16 cellular contexts compared by ENCODE assay signal in genomic region chr2:1569879-1570450, GRCh38.
"Had no signal": no experiment of that assay in that cellular context is flagged by ENCODE, and none has a peak within 500 bp of the region (broad histone marks: within the 10 kb centered on the region; RNA-seq: fewer than 3 reads in every experiment).

No MANE protein-coding gene starts in this region.

- H3K4me3 Mint-ChIP-seq: central memory CD8-positive, alpha-beta T cell; effector memory CD8-positive, alpha-beta T cell; naive thymus-derived CD8-positive, alpha-beta T cell; stimulated activated naive B cell treated with anti-CD40 and anti-IgM and Interleukin-4, amounts not matched to agents 10 μg/mL and 1 μg/mL and 100 μg/mL, for 72 hours; type B pancreatic cell had no signal

- H3K4me1 Mint-ChIP-seq: central memory CD8-positive, alpha-beta T cell had no signal

- H3K4me1 ChIP-seq: thyroid gland had no signal

- H3K27me3 Mint-ChIP-seq: central memory CD8-positive, alpha-beta T cell had no signal

- H3K9me3 ChIP-seq: heart left ventricle, mucosa of descending colon, ovary, right atrium auricular region, thyroid gland had no signal

- ATAC-seq: effector memory CD8-positive, alpha-beta T cell; heart left ventricle; mucosa of descending colon; naive thymus-derived CD8-positive, alpha-beta T cell; stimulated activated naive B cell treated with anti-CD40 and anti-IgM and Interleukin-4, amounts not matched to agents 10 μg/mL and 1 μg/mL and 100 μg/mL, for 72 hours had no signal

- H3K36me3 Mint-ChIP-seq: naive thymus-derived CD8-positive, alpha-beta T cell; type B pancreatic cell had no signal

- H3K4me3 ChIP-seq: heart left ventricle, mucosa of descending colon, ovary, right atrium auricular region, thyroid gland had no signal

- H3K27ac ChIP-seq: heart left ventricle, ovary, right atrium auricular region, thyroid gland had no signal

- H3K27me3 ChIP-seq: heart left ventricle, ovary, right atrium auricular region, thyroid gland had no signal

- DNase-seq: effector memory CD8-positive, alpha-beta T cell; foreskin melanocyte; heart left ventricle; hippocampal formation; kidney glomerular epithelial cell; mucosa of descending colon; naive thymus-derived CD8-positive, alpha-beta T cell; stimulated activated CD4-positive, alpha-beta T cell treated with anti-CD3 and anti-CD28 coated beads, Interleukin-15, amount 100 ng/mL, for 24 hours; stimulated activated CD4-positive, alpha-beta T cell treated with anti-CD3 and anti-CD28 coated beads, Interleukin-1b, Interleukin-23, amount 100 ng/mL, for 48 hours; stimulated activated CD4-positive, alpha-beta T cell treated with anti-CD3 and anti-CD28 coated beads, Interleukin-4, amount 100 ng/mL, for 24 hours; stimulated activated naive B cell treated with anti-CD40 and anti-IgM and Interleukin-4, amounts not matched to agents 10 μg/mL and 1 μg/mL and 100 μg/mL, for 72 hours; thyroid gland had no signal

- H3K27ac Mint-ChIP-seq: effector memory CD8-positive, alpha-beta T cell; naive thymus-derived CD8-positive, alpha-beta T cell; stimulated activated naive B cell treated with anti-CD40 and anti-IgM and Interleukin-4, amounts not matched to agents 10 μg/mL and 1 μg/mL and 100 μg/mL, for 72 hours; type B pancreatic cell had no signal

- H3K36me3 ChIP-seq: heart left ventricle, ovary, right atrium auricular region, thyroid gland had no signal
